ENCODE assay signal across 19 cellular contexts in the genomic region with DNA sequence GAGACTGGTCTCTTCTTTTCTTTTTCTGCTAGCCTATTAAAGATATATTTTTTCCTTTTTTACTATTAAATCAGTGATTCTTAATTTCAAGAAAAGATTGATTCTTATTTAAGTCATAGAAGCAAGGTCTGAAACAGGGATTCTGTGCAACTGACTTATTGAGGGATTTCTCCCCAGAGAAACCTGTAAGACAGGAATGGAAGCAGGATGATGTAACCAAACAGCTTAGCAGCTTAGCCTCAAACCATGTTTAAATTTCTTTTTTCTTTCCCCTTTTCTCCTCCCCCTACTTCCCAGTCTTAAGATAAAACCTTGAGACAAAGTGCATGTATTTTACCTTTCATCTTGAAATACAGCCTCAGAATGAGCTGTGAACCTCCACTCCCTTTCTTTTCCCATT.
A peak's percentile ranks its signal among the peaks of the same experiment; 100 is the strongest.
DNase-seq lines count a peak whose midpoint lies in the region; TF ChIP-seq lines count a peak whose summit lies in the region.
"Had no signal": no experiment of that assay in that cellular context is flagged by ENCODE, and none has a peak within 500 bp of the region (broad histone marks: within the 10 kb centered on the region; RNA-seq: fewer than 3 reads in every experiment).

No MANE protein-coding gene starts in this region.

- no peak overlapping the region for H3K4me3 ChIP-seq in epithelial cell of esophagus (ENCODE audit: low read length)
- H3K4me3 ChIP-seq: GM23248 had no signal

- no peak for TF ChIP-seq CTCF in epithelial cell of esophagus (IDR thresholded peaks at IDR 0.05; ENCODE audit: insufficient read depth, low read depth, low read length, missing control alignments)
- TF ChIP-seq CTCF in mesothelial cell of epicardium (IDR thresholded peaks at IDR 0.05; ENCODE audit: unreplicated experiment), result no peak

- peaks cover 25% of the 10 kb centered on the region for H3K4me1 Mint-ChIP-seq in mesothelial cell of epicardium
- H3K4me1 Mint-ChIP-seq: B cell, IgD-negative memory B cell had no signal

- H3K9me3 Mint-ChIP-seq in mesothelial cell of epicardium, result peaks cover 18% of the 10 kb centered on the region

- no peaks in the 10 kb centered on the region for H3K36me3 Mint-ChIP-seq in mesothelial cell of epicardium
- H3K36me3 Mint-ChIP-seq: CD8-positive, alpha-beta T cell had no signal

- no peak overlapping the region for H3K4me3 Mint-ChIP-seq in mesothelial cell of epicardium
- H3K4me3 Mint-ChIP-seq: B cell; CD8-positive, alpha-beta T cell; IgD-negative memory B cell had no signal

- peak overlapping the region; percentile 48 for H3K27ac Mint-ChIP-seq in mesothelial cell of epicardium
- H3K27ac Mint-ChIP-seq: B cell; CD8-positive, alpha-beta T cell; IgD-negative memory B cell had no signal

- DNase-seq in DMS53 (lab: John Stamatoyannopoulos, UW) (peak; percentile 6), DMS53 treated with DMSO at 0.1 percent for 48 hours (lab: John Stamatoyannopoulos, UW; ENCODE audit: unreplicated experiment) (no peak), epithelial cell of esophagus (ENCODE audit: low read depth) (peak; percentile 67), mesothelial cell of epicardium (ENCODE audit: low spot score in 2 of 2, unreplicated experiment in 2 of 2) (no peak), NCI-H526 (lab: John Stamatoyannopoulos, UW) (no peak), GOT3 (lab: John Stamatoyannopoulos, UW) (no peak)
- DNase-seq in stimulated activated CD4-positive, alpha-beta T cell treated with anti-CD3 and anti-CD28 coated beads, Interleukin-4, amount 100 ng/mL, for 1 hour, result no peak
- DNase-seq: CD8-positive, alpha-beta T cell; GM23248; HCEC 1CT; NCI-H1048; NCI-H1417; NCI-H1694; NCI-H2029 treated with DMSO at 0.1 percent for 48 hours; NCI-H2227 treated with DMSO at 0.1 percent for 48 hours; NCI-H69; SHP77 had no signal

- no peaks in the 10 kb centered on the region for H3K27me3 Mint-ChIP-seq in mesothelial cell of epicardium (ENCODE audit: low read depth)
- H3K27me3 Mint-ChIP-seq: B cell, IgD-negative memory B cell had no signal

Comparison
In these comparisons a context has a peak if more than half of its experiments do, and no peak if none do; other contexts are left out.
1. DNase-seq: peak in DMS53 (single experiment) and epithelial cell of esophagus (single experiment); none in DMS53 treated with DMSO at 0.1 percent for 48 hours (single experiment), mesothelial cell of epicardium (0 of 2), stimulated activated CD4-positive, alpha-beta T cell treated with anti-CD3 and anti-CD28 coated beads, Interleukin-4, amount 100 ng/mL, for 1 hour (single experiment), NCI-H526 (0 of 2) and GOT3 (single experiment).